8 cellular contexts compared by ENCODE assay signal in genomic region chr12:110742718-110743570, GRCh38. TPM values are rescaled to one million over a fixed set of nuclear protein-coding genes. Genes with fewer than 3 reads are reported as not detected.
DNase-seq lines count a peak whose midpoint lies in the region; ATAC-seq, FAIRE-seq and TF ChIP-seq lines count a peak whose summit lies in the region.

PPP1CC (minus strand) TSS chr12:110742891; CDS start chr12:110742707, 184 bp downstream.

- H3K79me2 ChIP-seq in astrocyte (ENCODE audit: insufficient read depth, low read length): peaks cover 48% of the 10 kb centered on the region

- H3K27ac Mint-ChIP-seq in astrocyte (ENCODE audit: unreplicated experiment): peak within 1 kb of the TSS; percentile 92

- DNase-seq in NCI-H2029 treated with DMSO at 0.1 percent for 48 hours (lab: John Stamatoyannopoulos, UW) (peak; percentile 90), T-helper 22 cell (ENCODE audit: low read depth) (peak; percentile 91), astrocyte (ENCODE audit: low read depth) (peak; percentile 85), hepatic stellate cell (ENCODE audit: low spot score) (peak; percentile 93), vagina (ENCODE audit: extremely low spot score in 2 of 2) (peak in 1 of 2 donors; percentile 93)

- peak within 1 kb of the TSS; percentile 79 for H2AFZ ChIP-seq in astrocyte (ENCODE audit: low read depth, low read length)

- no peak for TF ChIP-seq CTCF in astrocyte (IDR thresholded peaks at IDR 0.05; ENCODE audit: insufficient read depth, low read depth, low read length)
- no peak for TF ChIP-seq CTCF in vagina (IDR thresholded peaks at IDR 0.05)

- ATAC-seq in GM18498 (IDR thresholded peaks at IDR 0.05; ENCODE audit: unreplicated experiment) (peak; percentile 81), HG02973 (IDR thresholded peaks at IDR 0.05; ENCODE audit: unreplicated experiment) (peak; percentile 61)

- H3K27me3 Mint-ChIP-seq in astrocyte (ENCODE audit: low read depth, unreplicated experiment): no peaks in the 10 kb centered on the region

- peak within 1 kb of the TSS; percentile 96 for H3K4me3 ChIP-seq in astrocyte (ENCODE audit: insufficient read depth, low read depth, low read length)
- H3K4me3 ChIP-seq in rectal smooth muscle tissue (ENCODE audit: low read length): peak within 1 kb of the TSS; percentile 92
- H3K4me3 ChIP-seq in vagina: peak within 1 kb of the TSS; percentile 55 to 83

- H3K27me3 ChIP-seq in astrocyte (ENCODE audit: insufficient read depth, low read length): no peaks in the 10 kb centered on the region
- no peaks in the 10 kb centered on the region for H3K27me3 ChIP-seq in rectal smooth muscle tissue (ENCODE audit: control insufficient read depth, insufficient read depth, low read length)
- no peaks in the 10 kb centered on the region for H3K27me3 ChIP-seq in vagina

- peak in 1 of 2 donors; percentile 80 for TF ChIP-seq POLR2A in vagina (IDR thresholded peaks at IDR 0.05)

- peak within 1 kb of the TSS; percentile 97 for H3K4me2 ChIP-seq in astrocyte (ENCODE audit: low read length)

- H3K36me3 ChIP-seq in astrocyte (ENCODE audit: insufficient read depth, low read length) (no peaks in the 10 kb centered on the region), rectal smooth muscle tissue (ENCODE audit: control insufficient read depth, insufficient read depth, low read length) (no peaks in the 10 kb centered on the region), vagina (no peaks in the 10 kb centered on the region)

- H3K9ac ChIP-seq in astrocyte (ENCODE audit: low read length): peak within 1 kb of the TSS; percentile 92
- peak within 1 kb of the TSS; percentile 81 for H3K9ac ChIP-seq in rectal smooth muscle tissue (ENCODE audit: low read length)

- H3K27ac ChIP-seq in astrocyte (ENCODE audit: low read depth, low read length) (peak within 1 kb of the TSS; percentile 75), rectal smooth muscle tissue (ENCODE audit: low read depth, low read length) (peak within 1 kb of the TSS; percentile 90), vagina (peak within 1 kb of the TSS; percentile 93)

- H3K4me1 ChIP-seq in astrocyte (ENCODE audit: insufficient read depth, low read length): peaks cover 27% of the 10 kb centered on the region
- peaks cover 21% of the 10 kb centered on the region for H3K4me1 ChIP-seq in rectal smooth muscle tissue (ENCODE audit: control insufficient read depth, insufficient read depth, low read length)
- peaks cover 53% of the 10 kb centered on the region for H3K4me1 ChIP-seq in vagina

- no peak for FAIRE-seq in astrocyte (lab: Jason Lieb, UNC)

- no peaks in the 10 kb centered on the region for H3K9me3 Mint-ChIP-seq in astrocyte (ENCODE audit: unreplicated experiment)

- peaks cover 2% of the 10 kb centered on the region for H3K36me3 Mint-ChIP-seq in astrocyte (ENCODE audit: low read depth, unreplicated experiment)

- intact Hi-C loops in vagina (cut with DNase I): no loop called here

- peak within 1 kb of the TSS; percentile 100 for H3K4me3 Mint-ChIP-seq in astrocyte (ENCODE audit: unreplicated experiment)

- peaks cover 42% of the 10 kb centered on the region for H4K20me1 ChIP-seq in astrocyte (ENCODE audit: insufficient read depth, low read length)

- H3K9me3 ChIP-seq in astrocyte (ENCODE audit: insufficient read depth, low read depth, low read length) (no peaks in the 10 kb centered on the region), vagina (no peaks in the 10 kb centered on the region)

- peaks cover 27% of the 10 kb centered on the region for H3K4me1 Mint-ChIP-seq in astrocyte (ENCODE audit: low read depth, unreplicated experiment)

RNA-seq across cellular contexts. Expression of gene PPP1CC, which starts in this region (rescaled TPM):
- total RNA-seq in astrocyte (94.8 and 107 TPM in 2 replicates), vagina (87.9 TPM)
